ENCODE assay signal across 8 cellular contexts in the genomic region with DNA sequence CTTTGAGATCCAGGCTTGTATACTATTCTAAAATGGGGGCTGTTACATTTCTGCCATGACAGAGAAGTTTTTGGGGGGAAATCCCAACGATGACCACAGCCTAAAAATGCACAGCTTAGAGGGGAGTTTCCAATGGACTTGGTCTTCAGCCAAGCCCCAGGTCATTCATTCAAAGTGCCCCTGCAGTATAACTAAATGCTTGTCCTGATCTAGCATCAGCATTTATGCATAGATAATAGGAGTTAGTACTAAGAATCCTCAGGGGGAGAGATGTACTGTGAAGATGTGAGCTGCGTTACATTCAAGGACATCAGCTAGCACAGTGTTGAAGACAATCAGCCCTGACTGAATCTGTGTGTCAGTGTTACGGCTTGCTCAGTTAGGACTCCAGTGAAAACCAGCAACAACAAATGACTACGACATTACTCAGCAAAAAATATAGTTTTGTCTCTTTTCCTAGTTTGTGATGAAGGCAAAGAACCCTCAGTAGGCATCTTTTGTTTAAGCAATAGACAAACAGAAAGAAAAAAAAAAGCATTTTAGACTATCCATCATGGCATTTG.
A peak's percentile ranks its signal among the peaks of the same experiment; 100 is the strongest.
DNase-seq lines count a peak whose midpoint lies in the region; ATAC-seq and TF ChIP-seq lines count a peak whose summit lies in the region.

No MANE protein-coding gene starts in this region.

- no peak overlapping the region for H3K18ac ChIP-seq in mesenchymal stem cell (ENCODE audit: low read depth in 1 of 2, low read length in 2 of 2)

- H3K4me1 ChIP-seq in mesenchymal stem cell (ENCODE audit: control insufficient read depth, insufficient read depth, low read depth, low read length) (peaks cover 6% of the 10 kb centered on the region), hepatocyte (ENCODE audit: insufficient read depth) (no peaks in the 10 kb centered on the region)

- DNase-seq in HCEC 1CT (peak; percentile 75), OCI-M1 (lab: John Stamatoyannopoulos, UW) (peak; percentile 58), mesenchymal stem cell (peak; percentile 87), hepatocyte (ENCODE audit: low spot score) (no peak), 8988T (no peak)
- no peak for DNase-seq in activated CD8-positive, alpha-beta memory T cell treated with anti-CD3 and anti-CD28 coated beads for 24 hours
- no peak for DNase-seq in T-helper 2 cell treated with Interferon-gamma antibody and Interleukin-4, amounts not matched to agents 5 μg/mL and 100 μg/mL, for 36 hours (ENCODE audit: low spot score)

- H3K9me3 ChIP-seq in mesenchymal stem cell (ENCODE audit: control insufficient read depth, low read length) (no peaks in the 10 kb centered on the region), hepatocyte (ENCODE audit: low read depth) (no peaks in the 10 kb centered on the region)

- no peak overlapping the region for H2BK15ac ChIP-seq in mesenchymal stem cell (ENCODE audit: low read depth, poor library complexity, severe bottlenecking)

- peak overlapping the region in 1 of 2 experiments; percentile 59 for H2BK12ac ChIP-seq in mesenchymal stem cell (ENCODE audit: low read length in 2 of 2)

- 30% methylated on average over 3 of the region's 4 CpGs for WGBS in mesenchymal stem cell
- WGBS in hepatocyte (ENCODE audit: low lambda C conversion rate, missing lambda C conversion rate) = 88% methylated on average over 4 of the region's 4 CpGs

- H3K23ac ChIP-seq in mesenchymal stem cell (ENCODE audit: low read length in 2 of 2) = no peak overlapping the region

- H2BK120ac ChIP-seq in mesenchymal stem cell (ENCODE audit: low read depth, low read length) = no peak overlapping the region

- H3K27ac Mint-ChIP-seq in T-helper 2 cell treated with Interferon-gamma antibody and Interleukin-4, amounts not matched to agents 5 μg/mL and 100 μg/mL, for 36 hours = no peak overlapping the region

- H3K4me3 ChIP-seq in mesenchymal stem cell (ENCODE audit: insufficient read depth in 1 of 2, low read depth in 1 of 2, low read length in 2 of 2) = no peak overlapping the region
- H3K4me3 ChIP-seq in hepatocyte = no peak overlapping the region

- H3K14ac ChIP-seq in mesenchymal stem cell (ENCODE audit: low read length in 2 of 2) = no peak overlapping the region

- H3K79me2 ChIP-seq in hepatocyte = no peaks in the 10 kb centered on the region

- H3K79me1 ChIP-seq in mesenchymal stem cell (replicated peaks; ENCODE audit: low read length, poor library complexity, severe bottlenecking) = no peaks in the 10 kb centered on the region

- no peaks in the 10 kb centered on the region for H3K9me3 Mint-ChIP-seq in T-helper 2 cell treated with Interferon-gamma antibody and Interleukin-4, amounts not matched to agents 5 μg/mL and 100 μg/mL, for 36 hours

- ATAC-seq in GM18858 (IDR thresholded peaks at IDR 0.05; ENCODE audit: unreplicated experiment) = peak; percentile 53

- H2AK5ac ChIP-seq in mesenchymal stem cell (ENCODE audit: low read length, severe bottlenecking) = no peak overlapping the region

- no peaks in the 10 kb centered on the region for H3K9me2 ChIP-seq in hepatocyte (replicated peaks; ENCODE audit: insufficient read depth)

- no peak overlapping the region for H3K4me3 Mint-ChIP-seq in T-helper 2 cell treated with Interferon-gamma antibody and Interleukin-4, amounts not matched to agents 5 μg/mL and 100 μg/mL, for 36 hours

- no peak overlapping the region for H4K8ac ChIP-seq in mesenchymal stem cell (ENCODE audit: low read length)

- H3K27ac ChIP-seq in mesenchymal stem cell (ENCODE audit: low read length, poor library complexity, severe bottlenecking) = peak overlapping the region; percentile 62
- H3K27ac ChIP-seq in hepatocyte = no peak overlapping the region

- H3K4me1 Mint-ChIP-seq in T-helper 2 cell treated with Interferon-gamma antibody and Interleukin-4, amounts not matched to agents 5 μg/mL and 100 μg/mL, for 36 hours (ENCODE audit: low read depth) = peaks cover 8% of the 10 kb centered on the region

- H4K20me1 ChIP-seq in hepatocyte (ENCODE audit: insufficient read depth, poor library complexity, severe bottlenecking) = no peaks in the 10 kb centered on the region

- H4K91ac ChIP-seq in mesenchymal stem cell (ENCODE audit: low read length) = no peak overlapping the region

- H3K36me3 Mint-ChIP-seq in T-helper 2 cell treated with Interferon-gamma antibody and Interleukin-4, amounts not matched to agents 5 μg/mL and 100 μg/mL, for 36 hours (ENCODE audit: low read depth) = no peaks in the 10 kb centered on the region

- H3K4ac ChIP-seq in mesenchymal stem cell (ENCODE audit: low read depth in 1 of 2, low read length in 2 of 2) = no peak overlapping the region

- peak overlapping the region; percentile 86 for H3K9ac ChIP-seq in mesenchymal stem cell (ENCODE audit: low read length)

- TF ChIP-seq CTCF in hepatocyte (IDR thresholded peaks at IDR 0.05; ENCODE audit: poor library complexity) = no peak

- H3K36me3 ChIP-seq in mesenchymal stem cell (ENCODE audit: control insufficient read depth in 1 of 2, insufficient read depth in 2 of 2, low read depth in 1 of 2, low read length in 2 of 2) (no peaks in the 10 kb centered on the region), hepatocyte (replicated peaks; ENCODE audit: insufficient read depth, low read depth) (no peaks in the 10 kb centered on the region)

- H3K4me2 ChIP-seq in mesenchymal stem cell (ENCODE audit: low read length, poor library complexity, severe bottlenecking) (no peak overlapping the region), hepatocyte (no peak overlapping the region)

- H3K27me3 ChIP-seq in mesenchymal stem cell (ENCODE audit: control insufficient read depth in 1 of 2, insufficient read depth in 1 of 2, low read length in 2 of 2) (no peaks in the 10 kb centered on the region), hepatocyte (no peaks in the 10 kb centered on the region)

- peak overlapping the region; percentile 4 for H2BK5ac ChIP-seq in mesenchymal stem cell (ENCODE audit: low read depth, low read length, poor library complexity, severe bottlenecking)

- no peaks in the 10 kb centered on the region for H3K27me3 Mint-ChIP-seq in T-helper 2 cell treated with Interferon-gamma antibody and Interleukin-4, amounts not matched to agents 5 μg/mL and 100 μg/mL, for 36 hours (ENCODE audit: low read depth)

- H2AFZ ChIP-seq in mesenchymal stem cell (ENCODE audit: low read depth, low read length) (no peak overlapping the region), hepatocyte (no peak overlapping the region)

Comparison
In these comparisons a context has a peak if more than half of its experiments do, and no peak if none do; other contexts are left out.
1. DNase-seq: peak in HCEC 1CT (single experiment), OCI-M1 (single experiment) and mesenchymal stem cell (single experiment); none in hepatocyte (single experiment), activated CD8-positive, alpha-beta memory T cell treated with anti-CD3 and anti-CD28 coated beads for 24 hours (single experiment), 8988T (single experiment) and T-helper 2 cell treated with Interferon-gamma antibody and Interleukin-4, amounts not matched to agents 5 μg/mL and 100 μg/mL, for 36 hours (single experiment).